In the genomic region with DNA sequence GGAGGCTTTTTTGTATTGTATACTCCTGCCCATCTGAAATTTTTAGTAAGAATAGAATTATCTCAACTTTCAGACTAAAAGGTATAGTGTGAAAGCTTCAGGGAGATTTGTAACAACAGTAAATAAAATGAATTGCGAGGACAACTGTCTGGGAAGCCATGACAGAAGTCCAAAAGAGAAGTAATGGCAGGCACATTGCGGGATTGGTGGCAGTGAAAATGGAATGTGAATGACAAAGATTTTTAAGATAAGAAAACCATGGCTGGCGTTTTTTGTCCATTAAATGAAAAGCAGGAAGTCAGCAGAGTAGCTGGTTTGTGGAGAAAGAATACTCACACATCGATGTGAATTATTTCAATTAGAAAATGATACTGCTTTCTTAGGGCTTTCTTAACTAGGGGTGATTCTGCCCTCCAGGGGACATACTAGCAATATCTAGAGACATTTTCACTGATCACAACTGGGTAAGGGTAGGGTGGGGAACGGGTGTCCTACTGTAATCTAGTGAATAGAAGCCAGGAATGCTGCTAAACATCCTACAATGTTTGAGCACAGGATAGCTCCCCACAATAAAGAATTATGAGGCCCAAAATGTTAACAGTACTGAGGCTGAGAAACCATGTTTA, we compare ENCODE assay signal across 9 cellular contexts. TPM values are rescaled to one million over a fixed set of nuclear protein-coding genes. Genes with fewer than 3 reads are reported as not detected.
DNase-seq lines count a peak whose midpoint lies in the region; ATAC-seq and TF ChIP-seq lines count a peak whose summit lies in the region.
"Had no signal": no experiment of that assay in that cellular context is flagged by ENCODE, and none has a peak within 500 bp of the region (broad histone marks: within the 10 kb centered on the region; RNA-seq: fewer than 3 reads in every experiment).

No MANE protein-coding gene starts in this region.

- in situ Hi-C loops in KBM-7 (cut with MboI; ENCODE audit: low pct_unique_long_range_greater_than_20kb, low sequenced_read_pairs): no loop called here

- H3K9me3 ChIP-seq in muscle layer of colon (ENCODE audit: low read length): no peaks in the 10 kb centered on the region

- no peaks in the 10 kb centered on the region for H3K36me3 ChIP-seq in BJ (ENCODE audit: control insufficient read depth, insufficient read depth, low read length)
- no peaks in the 10 kb centered on the region for H3K36me3 ChIP-seq in muscle layer of colon (ENCODE audit: insufficient read depth, low read length)

- H3K4me1 Mint-ChIP-seq in chondrocyte (ENCODE audit: low read depth): peaks cover 29% of the 10 kb centered on the region
- peaks cover 51% of the 10 kb centered on the region for H3K4me1 Mint-ChIP-seq in activated T-cell treated with anti-CD3 and anti-CD28 coated beads, Interleukin-2, amount 50 U/mL, for 72 hours (ENCODE audit: low read depth)

- H3K36me3 Mint-ChIP-seq in chondrocyte (ENCODE audit: low read depth): no peaks in the 10 kb centered on the region
- peaks cover 9 to 21% of the 10 kb centered on the region in 2 donors for H3K36me3 Mint-ChIP-seq in activated T-cell treated with anti-CD3 and anti-CD28 coated beads, Interleukin-2, amount 50 U/mL, for 72 hours (ENCODE audit: insufficient read depth in 2 of 2)
- H3K36me3 Mint-ChIP-seq: WTC11 had no signal

- H3K4me3 ChIP-seq in BJ (ENCODE audit: low read depth, low read length): peak overlapping the region; percentile 72
- H3K4me3 ChIP-seq in muscle layer of colon (ENCODE audit: low read depth in 1 of 2, low read length in 2 of 2): peak overlapping the region in 1 of 2 donors; percentile 98

- H3K27ac Mint-ChIP-seq in chondrocyte (ENCODE audit: unreplicated experiment): no peak overlapping the region
- no peak overlapping the region for H3K27ac Mint-ChIP-seq in activated T-cell treated with anti-CD3 and anti-CD28 coated beads, Interleukin-2, amount 50 U/mL, for 72 hours
- H3K27ac Mint-ChIP-seq: WTC11 had no signal

- POLR2A ChIA-PET in BJ (lab: Charles Lee): no interaction called here

- H3K9ac ChIP-seq in muscle layer of colon (ENCODE audit: low read length): peak overlapping the region; percentile 99

- peaks cover 33% of the 10 kb centered on the region for H3K4me1 ChIP-seq in muscle layer of colon (ENCODE audit: insufficient read depth, low read length)

- CTCF ChIA-PET in BJ (lab: Yijun Ruan, JAX): interaction anchor here (0.5 to 0.8 kb wide), 4 partner anchors 9 to 1749 kb away, joined by 3 to 4 read pairs (median 3); no protein-coding TSS in a partner anchor

- TF ChIP-seq CTCF in BJ (IDR thresholded peaks at IDR 0.05; ENCODE audit: insufficient read depth, low read depth, low read length) (no peak), chondrocyte (IDR thresholded peaks at IDR 0.05) (peak; percentile 33)

- H3K4me3 Mint-ChIP-seq in chondrocyte (ENCODE audit: unreplicated experiment): peak overlapping the region; percentile 95
- H3K4me3 Mint-ChIP-seq in activated T-cell treated with anti-CD3 and anti-CD28 coated beads, Interleukin-2, amount 50 U/mL, for 72 hours: no peak overlapping the region
- H3K4me3 Mint-ChIP-seq: WTC11 had no signal

- no peak overlapping the region for H3K27ac ChIP-seq in muscle layer of colon (ENCODE audit: low read depth, low read length)

- no peaks in the 10 kb centered on the region for H3K27me3 Mint-ChIP-seq in chondrocyte (ENCODE audit: low read depth)
- H3K27me3 Mint-ChIP-seq in activated T-cell treated with anti-CD3 and anti-CD28 coated beads, Interleukin-2, amount 50 U/mL, for 72 hours (ENCODE audit: low read depth): no peaks in the 10 kb centered on the region

- H3K27me3 ChIP-seq in BJ (ENCODE audit: control insufficient read depth, insufficient read depth, low read length) (no peaks in the 10 kb centered on the region), muscle layer of colon (ENCODE audit: control insufficient read depth in 1 of 2, insufficient read depth in 2 of 2, low read length in 2 of 2) (no peaks in the 10 kb centered on the region)

- no peak for ATAC-seq in activated T-cell treated with anti-CD3 and anti-CD28 coated beads, Interleukin-2, amount 50 U/mL, for 72 hours (replicated peaks in 1 of 2)
- ATAC-seq in HG02852 (IDR thresholded peaks at IDR 0.05; ENCODE audit: unreplicated experiment): no peak
- ATAC-seq: WTC11 had no signal

- DNase-seq in BJ (ENCODE audit: low read depth) (no peak), KBM-7 (peak; percentile 48), chondrocyte (ENCODE audit: low spot score) (no peak), C1 segment of cervical spinal cord (lab: John Stamatoyannopoulos, UW) (no peak), COLO668 (lab: John Stamatoyannopoulos, UW; ENCODE audit: unreplicated experiment) (no peak)
- no peak for DNase-seq in activated T-cell treated with anti-CD3 and anti-CD28 coated beads, Interleukin-2, amount 50 U/mL, for 72 hours

- no peaks in the 10 kb centered on the region for H3K9me3 Mint-ChIP-seq in chondrocyte (ENCODE audit: low read depth)
- no peaks in the 10 kb centered on the region for H3K9me3 Mint-ChIP-seq in activated T-cell treated with anti-CD3 and anti-CD28 coated beads, Interleukin-2, amount 50 U/mL, for 72 hours
- H3K9me3 Mint-ChIP-seq: WTC11 had no signal

RNA-seq across cellular contexts. Expression of a gene that starts 1.6 kb away (rescaled TPM):
- 3.8 and 7.2 TPM in 2 replicates for polyA plus RNA-seq in BJ (2011; rRNA removed)
- polyA minus RNA-seq in BJ (2011; rRNA and poly(A)+ RNA removed): 9.2 and 10.4 TPM in 2 replicates
- 9.7 to 15.3 TPM (median 9.8 TPM) in 3 replicates for total RNA-seq in chondrocyte
- 10 to 100 TPM; 22.8 to 24.8 TPM for total RNA-seq in activated T-cell treated with anti-CD3 and anti-CD28 coated beads, Interleukin-2, amount 50 U/mL, for 72 hours

RNA-seq across cellular contexts. Expression of a gene that starts 2.0 kb away (rescaled TPM):
- 12.8 and 27.6 TPM in 2 replicates for polyA plus RNA-seq in BJ (2011; rRNA removed)
- 64.4 and 79.4 TPM in 2 replicates for polyA minus RNA-seq in BJ (2011; rRNA and poly(A)+ RNA removed)
- total RNA-seq in chondrocyte: 57.0 to 89.5 TPM (median 59.5 TPM) in 3 replicates
- 10 to 100 TPM; 45.7 to 55.0 TPM for total RNA-seq in activated T-cell treated with anti-CD3 and anti-CD28 coated beads, Interleukin-2, amount 50 U/mL, for 72 hours
